1 cellular context compared by ENCODE assay signal in the genomic region with DNA sequence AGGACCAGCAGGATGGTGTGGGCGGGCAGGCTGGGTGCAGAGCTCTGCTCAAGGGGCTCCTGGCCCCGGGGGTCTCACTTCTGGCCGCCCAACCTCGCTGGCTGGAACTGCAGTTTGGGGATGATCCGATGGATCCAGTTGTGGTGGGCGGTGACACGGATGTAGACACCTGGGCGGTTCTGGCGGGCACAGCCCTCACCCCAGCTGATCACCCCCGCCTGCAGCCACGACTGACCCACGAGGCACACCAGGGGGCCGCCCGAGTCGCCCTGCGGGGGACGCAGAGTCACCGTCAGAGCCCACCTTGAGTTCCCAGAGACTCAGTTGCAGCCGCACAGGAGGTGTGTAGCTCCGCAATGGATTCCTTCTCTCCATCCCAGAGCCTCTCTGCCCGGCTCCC.
TF ChIP-seq lines count a peak whose summit lies in the region.

No MANE protein-coding gene starts in this region.

TF ChIP-seq in IMR-90, 13 proteins besides CTCF, POLR2A, EP300 and RAD21:
- TF ChIP-seq RCOR1 (IDR thresholded peaks at IDR 0.05; ENCODE audit: insufficient replicate concordance, low read length) = no peak
- TF ChIP-seq MAFK (IDR thresholded peaks at IDR 0.05; ENCODE audit: low read depth, low read length) = no peak
- TF ChIP-seq, protein P1, sequence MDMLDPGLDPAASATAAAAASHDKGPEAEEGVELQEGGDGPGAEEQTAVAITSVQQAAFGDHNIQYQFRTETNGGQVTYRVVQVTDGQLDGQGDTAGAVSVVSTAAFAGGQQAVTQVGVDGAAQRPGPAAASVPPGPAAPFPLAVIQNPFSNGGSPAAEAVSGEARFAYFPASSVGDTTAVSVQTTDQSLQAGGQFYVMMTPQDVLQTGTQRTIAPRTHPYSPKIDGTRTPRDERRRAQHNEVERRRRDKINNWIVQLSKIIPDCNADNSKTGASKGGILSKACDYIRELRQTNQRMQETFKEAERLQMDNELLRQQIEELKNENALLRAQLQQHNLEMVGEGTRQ (IDR thresholded peaks at IDR 0.05; ENCODE audit: low read depth, low read length) = no peak
- no peak for TF ChIP-seq CEBPB (IDR thresholded peaks at IDR 0.05; ENCODE audit: low read depth, low read length)
- TF ChIP-seq, protein P2, sequence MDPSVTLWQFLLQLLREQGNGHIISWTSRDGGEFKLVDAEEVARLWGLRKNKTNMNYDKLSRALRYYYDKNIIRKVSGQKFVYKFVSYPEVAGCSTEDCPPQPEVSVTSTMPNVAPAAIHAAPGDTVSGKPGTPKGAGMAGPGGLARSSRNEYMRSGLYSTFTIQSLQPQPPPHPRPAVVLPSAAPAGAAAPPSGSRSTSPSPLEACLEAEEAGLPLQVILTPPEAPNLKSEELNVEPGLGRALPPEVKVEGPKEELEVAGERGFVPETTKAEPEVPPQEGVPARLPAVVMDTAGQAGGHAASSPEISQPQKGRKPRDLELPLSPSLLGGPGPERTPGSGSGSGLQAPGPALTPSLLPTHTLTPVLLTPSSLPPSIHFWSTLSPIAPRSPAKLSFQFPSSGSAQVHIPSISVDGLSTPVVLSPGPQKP (IDR thresholded peaks at IDR 0.05; ENCODE audit: borderline replicate concordance, low read depth, low read length) = no peak
- no peak for TF ChIP-seq NFE2L2 (IDR thresholded peaks at IDR 0.05; ENCODE audit: low read depth, low read length)
- TF ChIP-seq BHLHE40 (IDR thresholded peaks at IDR 0.05; ENCODE audit: low read depth, low read length) = no peak
- TF ChIP-seq CHD1 (IDR thresholded peaks at IDR 0.05; ENCODE audit: low read depth, low read length) = no peak
- TF ChIP-seq FOS (IDR thresholded peaks at IDR 0.05; ENCODE audit: low read depth, low read length) = no peak
- no peak for TF ChIP-seq MXI1 (IDR thresholded peaks at IDR 0.05; ENCODE audit: borderline replicate concordance, low read depth, low read length)
- TF ChIP-seq MAZ (IDR thresholded peaks at IDR 0.05; ENCODE audit: borderline replicate concordance, low read depth, low read length) = no peak
- TF ChIP-seq RFX5 (IDR thresholded peaks at IDR 0.05; ENCODE audit: low read depth, low read length) = no peak
- no peak for TF ChIP-seq SMC3 (IDR thresholded peaks at IDR 0.05; ENCODE audit: low read depth, low read length)
TF ChIP-seq in IMR-90: peak in this region for 0.
